Comparison of ENCODE assay signal across 20 cellular contexts in the genomic region with DNA sequence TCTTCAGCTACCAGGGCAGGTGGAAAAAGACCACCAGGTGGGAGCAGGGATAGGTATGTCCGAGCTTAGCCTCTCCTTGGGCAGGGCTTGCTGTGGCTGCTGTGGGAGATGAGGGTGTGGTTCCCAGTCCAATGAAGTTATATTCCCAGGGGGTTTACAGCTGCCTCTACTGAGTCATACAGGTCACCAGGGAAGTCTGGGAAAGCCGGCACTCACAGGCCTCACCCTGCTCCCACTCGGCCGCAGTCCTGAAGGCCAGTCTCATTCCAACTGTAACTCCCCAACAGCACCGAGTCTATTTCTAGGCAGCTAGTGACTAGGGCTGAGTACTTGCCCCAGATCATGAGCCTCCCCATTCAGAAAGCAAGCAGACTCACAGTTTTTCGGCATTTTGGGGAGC.
"Had no signal": no experiment of that assay in that cellular context is flagged by ENCODE, and none has a peak within 500 bp of the region (broad histone marks: within the 10 kb centered on the region; RNA-seq: fewer than 3 reads in every experiment).

No MANE protein-coding gene starts in this region.

- H2AFZ ChIP-seq: hepatocyte had no signal

- H3K4me3 ChIP-seq: hepatocyte, tibial nerve, vagina had no signal

- H3K4me2 ChIP-seq: hepatocyte had no signal

- DNase-seq: activated CD4-positive, alpha-beta T cell treated with anti-CD3 and anti-CD28 coated beads, Interleukin-2, amount 50 U/mL, for 1 hour; activated CD8-positive, alpha-beta memory T cell treated with anti-CD3 and anti-CD28 coated beads for 24 hours; activated naive CD8-positive, alpha-beta T cell treated with anti-CD3 and anti-CD28 coated beads for 36 hours; anterior cingulate cortex; effector memory CD4-positive, alpha-beta T cell; kidney; left ventricle myocardium superior; mesendoderm; nucleus accumbens; posterior cingulate gyrus; right cardiac atrium; small intestine; stimulated activated CD4-positive, alpha-beta T cell treated with anti-CD3 and anti-CD28 coated beads, Interleukin-4, amount 100 ng/mL, for 4 hours; stimulated activated CD8-positive, alpha-beta memory T cell treated with anti-CD3 and anti-CD28 coated beads, Interleukin-4, amount 100 ng/mL, for 48 hours; stimulated activated naive CD4-positive, alpha-beta T cell treated with Interleukin-2 at 50 U/mL for 16 hours; substantia nigra; T-helper 9 cell had no signal

- H3K36me3 ChIP-seq: tibial nerve, vagina had no signal

- H3K9me3 ChIP-seq: vagina had no signal

- H3K4me1 ChIP-seq: tibial nerve, vagina had no signal

- H3K27ac ChIP-seq: hepatocyte, tibial nerve, vagina had no signal

- FAIRE-seq: kidney, small intestine had no signal

- H3K27me3 ChIP-seq: hepatocyte, tibial nerve, vagina had no signal
